1 cellular context compared by ENCODE assay signal in genomic region chr7:135165862-135166261, GRCh38.
A peak's percentile ranks its signal among the peaks of the same experiment; 100 is the strongest.
TF ChIP-seq lines count a peak whose summit lies in the region.

No MANE protein-coding gene starts in this region.

TF ChIP-seq in GM12878, 131 proteins besides CTCF, POLR2A, EP300 and RAD21:
- TF ChIP-seq POLR2AphosphoS2 (IDR thresholded peaks at IDR 0.05; ENCODE audit: low read depth, low read length) (peak; percentile 77; the same call in 1 of the 2 replicates), BCL3 (IDR thresholded peaks at IDR 0.05; ENCODE audit: borderline replicate concordance, insufficient read depth, low read depth, low read length, poor library complexity, severe bottlenecking) (peak; percentile 7), NRF1 (conservative IDR thresholded peaks at IDR 0.05; ENCODE audit: low read depth, low read length) (no peak), ZNF274 (IDR thresholded peaks at IDR 0.05; ENCODE audit: insufficient read depth, insufficient read length) (no peak)
TF ChIP-seq in GM12878: peak in this region for 2.
